11 cellular contexts compared by ENCODE assay signal in genomic region chr3:156519758-156520162, GRCh38. TPM values are rescaled to one million over a fixed set of nuclear protein-coding genes. Genes with fewer than 3 reads are reported as not detected.
DNase-seq lines count a peak whose midpoint lies in the region; ATAC-seq and TF ChIP-seq lines count a peak whose summit lies in the region.
"Had no signal": no experiment of that assay in that cellular context is flagged by ENCODE, and none has a peak within 500 bp of the region (broad histone marks: within the 10 kb centered on the region; RNA-seq: fewer than 3 reads in every experiment).

No MANE protein-coding gene starts in this region.

- peak; percentile 22 for DNase-seq in NCI-H510A treated with DMSO at 0.1 percent for 48 hours (lab: John Stamatoyannopoulos, UW)
- DNase-seq in NCI-H510A (lab: John Stamatoyannopoulos, UW): no peak
- peak; percentile 29 for DNase-seq in epithelial cell of prostate (ENCODE audit: low read depth, low spot score)
- DNase-seq in CD4-positive, alpha-beta memory T cell: no peak
- no peak for DNase-seq in glutamatergic neuron
- DNase-seq in stimulated activated CD4-positive, alpha-beta T cell treated with anti-CD3 and anti-CD28 coated beads, Interleukin-4, amount 100 ng/mL, for 1 hour: no peak
- DNase-seq: MV-4-11, retina had no signal

- no peak overlapping the region for H3K4me3 ChIP-seq in CD4-positive, alpha-beta memory T cell (ENCODE audit: low read length in 2 of 2)

- H3K27ac Mint-ChIP-seq in CD4-positive, alpha-beta memory T cell: no peak overlapping the region
- no peak overlapping the region for H3K27ac Mint-ChIP-seq in glutamatergic neuron (ENCODE audit: unreplicated experiment)

- ATAC-seq in GM21381 (IDR thresholded peaks at IDR 0.05; ENCODE audit: unreplicated experiment) (peak; percentile 81), HG03064 (IDR thresholded peaks at IDR 0.05; ENCODE audit: low read depth, unreplicated experiment) (peak; percentile 83)
- ATAC-seq: HCT116 had no signal

- H3K36me3 ChIP-seq in CD4-positive, alpha-beta memory T cell (ENCODE audit: insufficient read depth, low read length): no peaks in the 10 kb centered on the region

- TF ChIP-seq CTCF in glutamatergic neuron (IDR thresholded peaks at IDR 0.05; ENCODE audit: partially characterized antibody, unreplicated experiment): no peak

- H3K9me3 Mint-ChIP-seq in CD4-positive, alpha-beta memory T cell: peaks cover 0 to 3% (median 0%) of the 10 kb centered on the region in 8 donors
- H3K9me3 Mint-ChIP-seq in glutamatergic neuron (ENCODE audit: unreplicated experiment): no peaks in the 10 kb centered on the region

- H3K36me3 Mint-ChIP-seq in CD4-positive, alpha-beta memory T cell: peaks cover 0 to 5% of the 10 kb centered on the region in 2 donors
- H3K36me3 Mint-ChIP-seq in glutamatergic neuron (ENCODE audit: unreplicated experiment): no peaks in the 10 kb centered on the region

- peaks cover 2% of the 10 kb centered on the region for H3K4me1 ChIP-seq in CD4-positive, alpha-beta memory T cell (ENCODE audit: insufficient read depth, low read length)

- H3K4me3 Mint-ChIP-seq in CD4-positive, alpha-beta memory T cell: no peak overlapping the region
- no peak overlapping the region for H3K4me3 Mint-ChIP-seq in glutamatergic neuron (ENCODE audit: unreplicated experiment)

- POLR2A ChIA-PET in CD4-positive, alpha-beta memory T cell (lab: Charles Lee; ENCODE audit: partially characterized antibody): interaction anchor here (0.8 to 0.9 kb wide), 2 partner anchors 8 to 10 kb away, joined by 3 to 4 read pairs; no protein-coding TSS in a partner anchor

- H3K9me3 ChIP-seq in CD4-positive, alpha-beta memory T cell (ENCODE audit: control insufficient read depth in 1 of 2, low read length in 2 of 2): no peaks in the 10 kb centered on the region

- intact Hi-C loops in CD4-positive, alpha-beta memory T cell (cut with micrococcal nuclease): loop anchor here (5.0 kb wide), 1 partner anchor 37 kb away; no protein-coding TSS in a partner anchor

- no peak overlapping the region for H3K27ac ChIP-seq in epithelial cell of prostate
- H3K27ac ChIP-seq in CD4-positive, alpha-beta memory T cell (ENCODE audit: low read depth, low read length): no peak overlapping the region

- H3K4me1 Mint-ChIP-seq in CD4-positive, alpha-beta memory T cell: peaks cover 7 to 12% (median 10%) of the 10 kb centered on the region in 4 donors
- H3K4me1 Mint-ChIP-seq in glutamatergic neuron (ENCODE audit: low read depth, unreplicated experiment): peaks cover 26% of the 10 kb centered on the region

- H3K27me3 Mint-ChIP-seq in CD4-positive, alpha-beta memory T cell: peaks cover 7 to 8% of the 10 kb centered on the region in 2 donors
- H3K27me3 Mint-ChIP-seq in glutamatergic neuron (ENCODE audit: unreplicated experiment): no peaks in the 10 kb centered on the region

- CTCF ChIA-PET in CD4-positive, alpha-beta memory T cell (lab: Charles Lee; ENCODE audit: partially characterized antibody): interaction anchor here (0.8 to 1.5 kb wide), 5 partner anchors 10 to 618 kb away, joined by 3 to 7 read pairs (median 4); no protein-coding TSS in a partner anchor

- H3K27me3 ChIP-seq in CD4-positive, alpha-beta memory T cell (ENCODE audit: insufficient read depth, low read length): no peaks in the 10 kb centered on the region

RNA-seq across cellular contexts. Expression of gene SSR3, which starts 35.2 kb away (rescaled TPM):
- total RNA-seq in CD4-positive, alpha-beta memory T cell: 100 to 1,000 TPM; 132 to 138 TPM
- 100 to 1,000 TPM; 136 to 158 TPM for polyA plus RNA-seq in CD4-positive, alpha-beta memory T cell
- total RNA-seq in glutamatergic neuron (ENCODE audit: unreplicated experiment): 94.5 TPM

Comparison
In these comparisons a context has a peak if more than half of its experiments do, and no peak if none do; other contexts are left out.
1. DNase-seq: peak in NCI-H510A treated with DMSO at 0.1 percent for 48 hours (single experiment) and epithelial cell of prostate (single experiment); none in NCI-H510A (single experiment), CD4-positive, alpha-beta memory T cell (0 of 5), glutamatergic neuron (single experiment) and stimulated activated CD4-positive, alpha-beta T cell treated with anti-CD3 and anti-CD28 coated beads, Interleukin-4, amount 100 ng/mL, for 1 hour (single experiment).